ENCODE assay signal across 8 cellular contexts in genomic region chr14:92122761-92123160, GRCh38. TPM values are rescaled to one million over a fixed set of nuclear protein-coding genes. Genes with fewer than 3 reads are reported as not detected.
DNase-seq lines count a peak whose midpoint lies in the region.

No MANE protein-coding gene starts in this region.

- no peaks in the 10 kb centered on the region for H3K9me3 Mint-ChIP-seq in T-helper 2 cell treated with Interferon-gamma antibody and Interleukin-4, amounts not matched to agents 5 μg/mL and 100 μg/mL, for 36 hours
- no peaks in the 10 kb centered on the region for H3K9me3 Mint-ChIP-seq in activated T-helper 2 cell treated with anti-CD3 and anti-CD28 coated beads, Interferon-gamma antibody, Interleukin-2, Interleukin-4, amounts not matched to agents 10 μg/mL and 5 μg/mL and 100 μg/mL, durations not matched to agents 14 hours and 24 hours and 36 hours

- H3K27ac ChIP-seq in iPS-20b (ENCODE audit: low read length) = peak overlapping the region; percentile 100
- peak overlapping the region; percentile 97 for H3K27ac ChIP-seq in subcutaneous abdominal adipose tissue (ENCODE audit: low read depth, low read length)

- H3K9me3 ChIP-seq in iPS-20b (ENCODE audit: insufficient read depth, low read depth, low read length) = no peaks in the 10 kb centered on the region
- no peaks in the 10 kb centered on the region for H3K9me3 ChIP-seq in subcutaneous abdominal adipose tissue (ENCODE audit: control insufficient read depth in 5 of 5, low read length in 5 of 5)

- H3K9ac ChIP-seq in iPS-20b (ENCODE audit: low read depth, low read length) = peak overlapping the region; percentile 100
- H3K9ac ChIP-seq in subcutaneous abdominal adipose tissue (ENCODE audit: low read length in 5 of 5) = peak overlapping the region; percentile 93 to 100 (median 99)

- peaks cover 29% of the 10 kb centered on the region for H3K36me3 Mint-ChIP-seq in T-helper 2 cell treated with Interferon-gamma antibody and Interleukin-4, amounts not matched to agents 5 μg/mL and 100 μg/mL, for 36 hours (ENCODE audit: low read depth)
- peaks cover 59% of the 10 kb centered on the region for H3K36me3 Mint-ChIP-seq in activated T-helper 2 cell treated with anti-CD3 and anti-CD28 coated beads, Interferon-gamma antibody, Interleukin-2, Interleukin-4, amounts not matched to agents 10 μg/mL and 5 μg/mL and 100 μg/mL, durations not matched to agents 14 hours and 24 hours and 36 hours (ENCODE audit: low read depth)

- H3K27me3 Mint-ChIP-seq in T-helper 2 cell treated with Interferon-gamma antibody and Interleukin-4, amounts not matched to agents 5 μg/mL and 100 μg/mL, for 36 hours (ENCODE audit: low read depth) = no peaks in the 10 kb centered on the region
- no peaks in the 10 kb centered on the region for H3K27me3 Mint-ChIP-seq in activated T-helper 2 cell treated with anti-CD3 and anti-CD28 coated beads, Interferon-gamma antibody, Interleukin-2, Interleukin-4, amounts not matched to agents 10 μg/mL and 5 μg/mL and 100 μg/mL, durations not matched to agents 14 hours and 24 hours and 36 hours (ENCODE audit: low read depth)

- H3K4me3 ChIP-seq in iPS-20b (ENCODE audit: low read length) (peak overlapping the region; percentile 99), subcutaneous abdominal adipose tissue (ENCODE audit: low read depth in 1 of 5, low read length in 5 of 5) (peak overlapping the region; percentile 82 to 98 (median 95))

- H3K4me3 Mint-ChIP-seq in T-helper 2 cell treated with Interferon-gamma antibody and Interleukin-4, amounts not matched to agents 5 μg/mL and 100 μg/mL, for 36 hours = peak overlapping the region; percentile 90
- peak overlapping the region; percentile 100 for H3K4me3 Mint-ChIP-seq in activated T-helper 2 cell treated with anti-CD3 and anti-CD28 coated beads, Interferon-gamma antibody, Interleukin-2, Interleukin-4, amounts not matched to agents 10 μg/mL and 5 μg/mL and 100 μg/mL, durations not matched to agents 14 hours and 24 hours and 36 hours (ENCODE audit: low read depth)

- H3K36me3 ChIP-seq in iPS-20b (ENCODE audit: insufficient read depth, low read depth, low read length) = peaks cover 56% of the 10 kb centered on the region
- H3K36me3 ChIP-seq in subcutaneous abdominal adipose tissue (ENCODE audit: control insufficient read depth in 5 of 5, insufficient read depth in 5 of 5, low read length in 5 of 5) = peaks cover 4 to 19% (median 7%) of the 10 kb centered on the region in 5 donors

- intact Hi-C loops in activated T-helper 2 cell treated with anti-CD3 and anti-CD28 coated beads, Interferon-gamma antibody, Interleukin-2, Interleukin-4, amounts not matched to agents 10 μg/mL and 5 μg/mL and 100 μg/mL, durations not matched to agents 14 hours and 24 hours and 36 hours (cut with micrococcal nuclease) = loop anchor here (5.0 to 10.0 kb wide), 3 partner anchors 80 to 552 kb away; partner anchors contain the start of gene TRIP11

- peaks cover 38% of the 10 kb centered on the region for H3K4me1 Mint-ChIP-seq in T-helper 2 cell treated with Interferon-gamma antibody and Interleukin-4, amounts not matched to agents 5 μg/mL and 100 μg/mL, for 36 hours (ENCODE audit: low read depth)
- H3K4me1 Mint-ChIP-seq in activated T-helper 2 cell treated with anti-CD3 and anti-CD28 coated beads, Interferon-gamma antibody, Interleukin-2, Interleukin-4, amounts not matched to agents 10 μg/mL and 5 μg/mL and 100 μg/mL, durations not matched to agents 14 hours and 24 hours and 36 hours (ENCODE audit: low read depth) = peaks cover 37% of the 10 kb centered on the region

- DNase-seq in T-helper 2 cell treated with Interferon-gamma antibody and Interleukin-4, amounts not matched to agents 5 μg/mL and 100 μg/mL, for 36 hours (ENCODE audit: low spot score) = no peak
- DNase-seq in T-helper 2 cell (no peak), COLO829 (ENCODE audit: low spot score) (no peak), hepatic stellate cell (ENCODE audit: low spot score) (no peak), NCI-H524 treated with DMSO at 0.1 percent for 48 hours (lab: John Stamatoyannopoulos, UW) (no peak)
- no peak for DNase-seq in activated T-helper 2 cell treated with anti-CD3 and anti-CD28 coated beads, Interferon-gamma antibody, Interleukin-2, Interleukin-4, amounts not matched to agents 10 μg/mL and 5 μg/mL and 100 μg/mL, durations not matched to agents 14 hours and 24 hours and 36 hours (ENCODE audit: low spot score)

- peaks cover 4% of the 10 kb centered on the region; the same call in 1 of the 2 replicates for H3K4me1 ChIP-seq in iPS-20b (ENCODE audit: insufficient read depth, low read length)
- peaks cover 0 to 28% (median 16%) of the 10 kb centered on the region in 5 donors for H3K4me1 ChIP-seq in subcutaneous abdominal adipose tissue (ENCODE audit: control insufficient read depth in 5 of 5, insufficient read depth in 5 of 5, low read length in 5 of 5)

- H3K27ac Mint-ChIP-seq in T-helper 2 cell treated with Interferon-gamma antibody and Interleukin-4, amounts not matched to agents 5 μg/mL and 100 μg/mL, for 36 hours = peak overlapping the region; percentile 97
- H3K27ac Mint-ChIP-seq in activated T-helper 2 cell treated with anti-CD3 and anti-CD28 coated beads, Interferon-gamma antibody, Interleukin-2, Interleukin-4, amounts not matched to agents 10 μg/mL and 5 μg/mL and 100 μg/mL, durations not matched to agents 14 hours and 24 hours and 36 hours = peak overlapping the region; percentile 100

- H3K27me3 ChIP-seq in iPS-20b (ENCODE audit: insufficient read depth, low read length) = no peaks in the 10 kb centered on the region
- no peaks in the 10 kb centered on the region for H3K27me3 ChIP-seq in subcutaneous abdominal adipose tissue (ENCODE audit: control insufficient read depth in 5 of 5, insufficient read depth in 4 of 5, low read length in 5 of 5)

RNA-seq across cellular contexts. Expression of gene CPSF2, which starts 1.0 kb away (rescaled TPM):
- 101 and 104 TPM in 2 replicates for total RNA-seq in activated T-helper 2 cell treated with anti-CD3 and anti-CD28 coated beads, Interferon-gamma antibody, Interleukin-2, Interleukin-4, amounts not matched to agents 10 μg/mL and 5 μg/mL and 100 μg/mL, durations not matched to agents 14 hours and 24 hours and 36 hours

RNA-seq across cellular contexts. Expression of gene NDUFB1, which starts 1.3 kb away (rescaled TPM):
- 77.3 and 78.6 TPM in 2 replicates for total RNA-seq in activated T-helper 2 cell treated with anti-CD3 and anti-CD28 coated beads, Interferon-gamma antibody, Interleukin-2, Interleukin-4, amounts not matched to agents 10 μg/mL and 5 μg/mL and 100 μg/mL, durations not matched to agents 14 hours and 24 hours and 36 hours

RNA-seq across cellular contexts. Expression of gene ATXN3, which starts 16.4 kb away (rescaled TPM):
- 31.1 and 35.9 TPM in 2 replicates for total RNA-seq in activated T-helper 2 cell treated with anti-CD3 and anti-CD28 coated beads, Interferon-gamma antibody, Interleukin-2, Interleukin-4, amounts not matched to agents 10 μg/mL and 5 μg/mL and 100 μg/mL, durations not matched to agents 14 hours and 24 hours and 36 hours
